28 cellular contexts compared by ENCODE assay signal in the genomic region with DNA sequence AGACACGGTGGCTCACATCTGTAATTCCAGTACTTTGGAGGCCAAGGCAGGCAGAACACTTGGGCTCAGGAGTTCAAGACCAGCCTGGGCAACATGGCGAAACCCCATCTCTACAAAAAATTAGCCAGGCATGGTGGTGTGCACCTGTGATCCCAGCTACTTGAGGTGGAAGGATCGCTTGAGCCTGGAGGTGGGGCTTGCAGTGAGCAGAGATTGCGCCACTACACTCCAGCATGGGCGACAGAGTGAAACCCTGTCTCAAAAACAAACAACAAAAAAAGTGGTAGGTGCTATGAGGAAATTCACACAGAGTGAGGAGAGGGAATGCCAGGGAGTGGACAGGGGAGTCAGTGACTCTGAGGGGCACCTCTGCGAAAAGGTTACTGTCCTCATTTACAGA. TPM values are rescaled to one million over a fixed set of nuclear protein-coding genes. Genes with fewer than 3 reads are reported as not detected.
DNase-seq lines count a peak whose midpoint lies in the region; ATAC-seq and TF ChIP-seq lines count a peak whose summit lies in the region.
"Had no signal": no experiment of that assay in that cellular context is flagged by ENCODE, and none has a peak within 500 bp of the region (broad histone marks: within the 10 kb centered on the region; RNA-seq: fewer than 3 reads in every experiment).

No MANE protein-coding gene starts in this region.

- CTCF ChIA-PET in activated CD4-positive, alpha-beta memory T cell treated with anti-CD3 and anti-CD28 coated beads, Interleukin-2, amount 10 ng/mL, durations not matched to agents 7 days and 5 days (lab: Charles Lee): interaction anchor here (1.6 kb wide), 1 partner anchor 59 kb away, joined by 4 read pairs; no protein-coding TSS in a partner anchor

- no peaks in the 10 kb centered on the region for H3K9me3 ChIP-seq in aorta (ENCODE audit: control insufficient read depth, low read length)
- H3K9me3 ChIP-seq: A549, esophagus muscularis mucosa, HAP-1, heart left ventricle, psoas muscle had no signal

- peaks cover 44% of the 10 kb centered on the region for H3K4me1 Mint-ChIP-seq in activated T-cell treated with anti-CD3 and anti-CD28 coated beads, Interleukin-2, amount 50 U/mL, for 24 hours (ENCODE audit: low read depth)
- peaks cover 39% of the 10 kb centered on the region for H3K4me1 Mint-ChIP-seq in CD14-positive monocyte
- H3K4me1 Mint-ChIP-seq in activated CD4-positive, alpha-beta memory T cell treated with anti-CD3 and anti-CD28 coated beads, Interleukin-2, amount 10 ng/mL, durations not matched to agents 7 days and 5 days: peaks cover 53% of the 10 kb centered on the region

- H3K4me3 Mint-ChIP-seq in activated T-cell treated with anti-CD3 and anti-CD28 coated beads, Interleukin-2, amount 50 U/mL, for 24 hours: no peak overlapping the region
- H3K4me3 Mint-ChIP-seq in CD14-positive monocyte: no peak overlapping the region
- no peak overlapping the region for H3K4me3 Mint-ChIP-seq in activated CD4-positive, alpha-beta memory T cell treated with anti-CD3 and anti-CD28 coated beads, Interleukin-2, amount 10 ng/mL, durations not matched to agents 7 days and 5 days
- H3K4me3 Mint-ChIP-seq: CD8-positive, alpha-beta T cell; endodermal cell had no signal

- H3K36me3 Mint-ChIP-seq in activated T-cell treated with anti-CD3 and anti-CD28 coated beads, Interleukin-2, amount 50 U/mL, for 24 hours (ENCODE audit: low read depth): peaks cover 92% of the 10 kb centered on the region
- peaks cover 73 to 74% of the 10 kb centered on the region in 2 donors for H3K36me3 Mint-ChIP-seq in CD14-positive monocyte
- peaks cover 79% of the 10 kb centered on the region for H3K36me3 Mint-ChIP-seq in activated CD4-positive, alpha-beta memory T cell treated with anti-CD3 and anti-CD28 coated beads, Interleukin-2, amount 10 ng/mL, durations not matched to agents 7 days and 5 days (ENCODE audit: low read depth)

- intact Hi-C loops in CD14-positive monocyte (cut with micrococcal nuclease) (no loop called here), aorta (cut with DNase I) (no loop called here)

- no peak for TF ChIP-seq CTCF in CD14-positive monocyte (IDR thresholded peaks at IDR 0.05)

- H3K9me3 Mint-ChIP-seq in activated T-cell treated with anti-CD3 and anti-CD28 coated beads, Interleukin-2, amount 50 U/mL, for 24 hours: no peaks in the 10 kb centered on the region
- no peaks in the 10 kb centered on the region for H3K9me3 Mint-ChIP-seq in CD14-positive monocyte
- no peaks in the 10 kb centered on the region for H3K9me3 Mint-ChIP-seq in activated CD4-positive, alpha-beta memory T cell treated with anti-CD3 and anti-CD28 coated beads, Interleukin-2, amount 10 ng/mL, durations not matched to agents 7 days and 5 days
- H3K9me3 Mint-ChIP-seq: activated T-helper 1 cell treated with anti-CD3 and anti-CD28 coated beads, Interleukin-12 subunit alpha, Interleukin-12 subunit beta, Interleukin-2, Interleukin-4 antibody, amounts not matched to agents 30 ng/mL and 10 ng/mL and 1 ng/mL, durations not matched to agents 14 hours and 24 hours and 36 hours; CD8-positive, alpha-beta T cell; endodermal cell; naive B cell had no signal

- H3K36me3 ChIP-seq in aorta (ENCODE audit: control insufficient read depth in 1 of 2, insufficient read depth in 2 of 2, low read length in 1 of 2): peaks cover 2 to 23% of the 10 kb centered on the region in 2 donors

- H3K4me3 ChIP-seq in aorta (ENCODE audit: low read length in 2 of 2): no peak overlapping the region
- H3K4me3 ChIP-seq: A549, esophagus muscularis mucosa, HAP-1, heart left ventricle, psoas muscle had no signal

- ATAC-seq in HG03280 (IDR thresholded peaks at IDR 0.05; ENCODE audit: unreplicated experiment): no peak
- ATAC-seq in HG03342 (IDR thresholded peaks at IDR 0.05; ENCODE audit: unreplicated experiment): no peak
- no peak for ATAC-seq in aorta (ENCODE audit: low FRiP score)
- ATAC-seq: A549; CD8-positive, alpha-beta T cell; heart left ventricle; psoas muscle had no signal

- POLR2A ChIA-PET in activated CD4-positive, alpha-beta memory T cell treated with anti-CD3 and anti-CD28 coated beads, Interleukin-2, amount 10 ng/mL, durations not matched to agents 7 days and 5 days (lab: Charles Lee): interaction anchor here (0.6 to 1.5 kb wide), 4 partner anchors 10 to 258 kb away, joined by 3 to 7 read pairs (median 4); a partner anchor contains a TSS

- H3K4me1 ChIP-seq in aorta (ENCODE audit: control insufficient read depth in 1 of 2, insufficient read depth in 2 of 2, low read length in 2 of 2): no peaks in the 10 kb centered on the region

- DNase-seq in activated T-cell treated with anti-CD3 and anti-CD28 coated beads, Interleukin-2, amount 50 U/mL, for 24 hours: no peak
- no peak for DNase-seq in activated T-cell treated with anti-CD3 and anti-CD28 coated beads, Interleukin-2, amount 50 U/mL, for 1 hour
- DNase-seq in CD14-positive monocyte (ENCODE audit: low spot score): no peak
- no peak for DNase-seq in activated CD4-positive, alpha-beta memory T cell treated with anti-CD3 and anti-CD28 coated beads, Interleukin-2, amount 10 ng/mL, durations not matched to agents 7 days and 5 days
- peak; percentile 33 for DNase-seq in renal cortical epithelial cell (ENCODE audit: low read depth)
- no peak for DNase-seq in aorta
- DNase-seq: activated CD4-positive, CD25-positive, alpha-beta regulatory T cell treated with anti-CD3 and anti-CD28 coated beads, Interleukin-2, amount 50 U/mL, for 72 hours; AML-193; CD8-positive, alpha-beta T cell; central memory CD4-positive, alpha-beta T cell; dermis blood vessel endothelial cell; endodermal cell; foreskin melanocyte; heart left ventricle; islet precursor cell; midbrain; naive B cell; NCI-H146; NCI-H2107; psoas muscle; Right ventricle myocardium superior; stimulated activated CD4-positive, alpha-beta T cell treated with anti-CD3 and anti-CD28 coated beads, Interleukin-4, amount 100 ng/mL, for 4 hours had no signal

- 91% methylated on average over 6 of the region's 6 CpGs for WGBS in aorta, 2 donors

- H3K27ac ChIP-seq in aorta (ENCODE audit: low read depth in 1 of 2, low read length in 2 of 2): no peak overlapping the region
- H3K27ac ChIP-seq: A549, heart left ventricle, psoas muscle had no signal

- H3K27ac Mint-ChIP-seq in activated T-cell treated with anti-CD3 and anti-CD28 coated beads, Interleukin-2, amount 50 U/mL, for 24 hours: peak overlapping the region; percentile 97
- peak overlapping the region in 6 of 7 donors; percentile 87 to 98 (median 93) for H3K27ac Mint-ChIP-seq in CD14-positive monocyte
- H3K27ac Mint-ChIP-seq in activated CD4-positive, alpha-beta memory T cell treated with anti-CD3 and anti-CD28 coated beads, Interleukin-2, amount 10 ng/mL, durations not matched to agents 7 days and 5 days: peak overlapping the region; percentile 26

- H3K27me3 ChIP-seq in aorta (ENCODE audit: control insufficient read depth in 1 of 2, insufficient read depth in 2 of 2, low read length in 1 of 2): no peaks in the 10 kb centered on the region
- H3K27me3 ChIP-seq: esophagus muscularis mucosa, heart left ventricle had no signal

- no peaks in the 10 kb centered on the region for H3K27me3 Mint-ChIP-seq in activated T-cell treated with anti-CD3 and anti-CD28 coated beads, Interleukin-2, amount 50 U/mL, for 24 hours
- peaks cover 0 to 2% (median 0%) of the 10 kb centered on the region in 3 donors for H3K27me3 Mint-ChIP-seq in CD14-positive monocyte (ENCODE audit: low read depth in 3 of 3)
- no peaks in the 10 kb centered on the region for H3K27me3 Mint-ChIP-seq in activated CD4-positive, alpha-beta memory T cell treated with anti-CD3 and anti-CD28 coated beads, Interleukin-2, amount 10 ng/mL, durations not matched to agents 7 days and 5 days
- H3K27me3 Mint-ChIP-seq: naive B cell had no signal

RNA-seq across cellular contexts. Expression of a gene that starts 29.4 kb away (rescaled TPM):
- polyA plus RNA-seq in CD14-positive monocyte (100 to 1,000 TPM; 354 to 375 TPM), aorta (10 to 100 TPM; 64.5 to 90.7 TPM)
- 100 to 1,000 TPM; 190 to 192 TPM for total RNA-seq in activated CD4-positive, alpha-beta memory T cell treated with anti-CD3 and anti-CD28 coated beads, Interleukin-2, amount 10 ng/mL, durations not matched to agents 7 days and 5 days
- total RNA-seq in renal cortical epithelial cell (339 and 570 TPM in 2 replicates), aorta (100 to 1,000 TPM; 118 to 133 TPM)

Comparison
In these comparisons a context has a peak if more than half of its experiments do, and no peak if none do; other contexts are left out.
1. H3K27ac Mint-ChIP-seq: peak in every context shown above with its lines; median percentile 97 in activated T-cell treated with anti-CD3 and anti-CD28 coated beads, Interleukin-2, amount 50 U/mL, for 24 hours; 93 in CD14-positive monocyte; 26 in activated CD4-positive, alpha-beta memory T cell treated with anti-CD3 and anti-CD28 coated beads, Interleukin-2, amount 10 ng/mL, durations not matched to agents 7 days and 5 days.